Comparison of ENCODE assay signal across 8 cellular contexts in genomic region chr20:7285918-7286556, GRCh38.
DNase-seq lines count a peak whose midpoint lies in the region; ATAC-seq, FAIRE-seq and TF ChIP-seq lines count a peak whose summit lies in the region.

No MANE protein-coding gene starts in this region.

- peak; percentile 87 for TF ChIP-seq CTCF in LNCAP (IDR thresholded peaks at IDR 0.05)
- TF ChIP-seq CTCF in PC-3 (conservative IDR thresholded peaks at IDR 0.05; ENCODE audit: low read depth, low read length) = peak; percentile 95
- TF ChIP-seq CTCF in mammary epithelial cell (conservative IDR thresholded peaks at IDR 0.05 in 1 of 2, IDR thresholded peaks at IDR 0.05 in 1 of 2; ENCODE audit: extremely low read depth in 1 of 2, insufficient read depth in 1 of 2, low read depth in 1 of 2, low read length in 2 of 2) = peak; percentile 92 to 93
- peak; percentile 81 to 91 (median 87) for TF ChIP-seq CTCF in keratinocyte (optimal IDR thresholded peaks at IDR 0.05 in 1 of 3, IDR thresholded peaks at IDR 0.05 in 1 of 3, conservative IDR thresholded peaks at IDR 0.05 in 1 of 3; ENCODE audit: extremely low read depth in 1 of 3, insufficient read depth in 2 of 3, low read length in 3 of 3)

- H3K4me1 ChIP-seq in PC-3 (ENCODE audit: insufficient read depth, low read length) (no peaks in the 10 kb centered on the region), mammary epithelial cell (ENCODE audit: insufficient read depth, low read length) (no peaks in the 10 kb centered on the region), keratinocyte (ENCODE audit: control insufficient read depth, extremely low read depth, insufficient read depth, low read length) (no peaks in the 10 kb centered on the region)
- H3K4me1 ChIP-seq in effector memory CD4-positive, alpha-beta T cell (ENCODE audit: control insufficient read depth, insufficient read depth, low read length, poor library complexity, severe bottlenecking) = no peaks in the 10 kb centered on the region

- in situ Hi-C loops in mammary epithelial cell (cut with MboI; ENCODE audit: low sequenced_read_pairs in 2 of 2) = no loop called here

- H3K9me2 ChIP-seq in PC-3 (replicated peaks; ENCODE audit: low read length) = no peaks in the 10 kb centered on the region

- H3K4me2 ChIP-seq in PC-3 (ENCODE audit: low read length) (peak overlapping the region; percentile 4; the same call in 1 of the 2 replicates), mammary epithelial cell (ENCODE audit: insufficient read depth, low read depth, low read length) (no peak overlapping the region), keratinocyte (ENCODE audit: control insufficient read depth, extremely low read depth, insufficient read depth, low read depth, low read length) (peak overlapping the region; percentile 40)

- H3K27me3 ChIP-seq in PC-3 (ENCODE audit: low read length) = peaks cover 59% of the 10 kb centered on the region
- H3K27me3 ChIP-seq in mammary epithelial cell (ENCODE audit: insufficient read depth, low read length) = no peaks in the 10 kb centered on the region
- H3K27me3 ChIP-seq in keratinocyte (ENCODE audit: control insufficient read depth, extremely low read depth, insufficient read depth, low read length) = no peaks in the 10 kb centered on the region
- no peaks in the 10 kb centered on the region for H3K27me3 ChIP-seq in effector memory CD4-positive, alpha-beta T cell (replicated peaks; ENCODE audit: control insufficient read depth, insufficient read depth, low read length, poor library complexity, severe bottlenecking)

- H3K9ac ChIP-seq in PC-3 (ENCODE audit: low read length) (no peak overlapping the region), mammary epithelial cell (ENCODE audit: insufficient read depth, low read length) (no peak overlapping the region), keratinocyte (ENCODE audit: control insufficient read depth, extremely low read depth, insufficient read depth, low read length) (no peak overlapping the region)

- H3K36me3 ChIP-seq in PC-3 (ENCODE audit: low read depth, low read length) (no peaks in the 10 kb centered on the region), mammary epithelial cell (ENCODE audit: insufficient read depth, low read length) (no peaks in the 10 kb centered on the region), keratinocyte (ENCODE audit: control insufficient read depth in 2 of 2, extremely low read depth in 1 of 2, insufficient read depth in 2 of 2, low read length in 2 of 2) (no peaks in the 10 kb centered on the region)
- H3K36me3 ChIP-seq in effector memory CD4-positive, alpha-beta T cell (ENCODE audit: control insufficient read depth, insufficient read depth, low read length) = no peaks in the 10 kb centered on the region

- no peaks in the 10 kb centered on the region for H3K9me1 ChIP-seq in keratinocyte (ENCODE audit: control insufficient read depth, extremely low read depth, insufficient read depth, low read length)

- H3K79me2 ChIP-seq in PC-3 (ENCODE audit: low read length) (no peaks in the 10 kb centered on the region), mammary epithelial cell (ENCODE audit: insufficient read depth, low read length) (no peaks in the 10 kb centered on the region), keratinocyte (ENCODE audit: control insufficient read depth, insufficient read depth, low read length) (no peaks in the 10 kb centered on the region)

- 14% methylated on average over 9 of the region's 9 CpGs for WGBS in mammary epithelial cell (ENCODE audit: low coverage, missing lambda C conversion rate)

- H2AFZ ChIP-seq in PC-3 (ENCODE audit: low read length) (no peak overlapping the region), mammary epithelial cell (ENCODE audit: low read depth, low read length) (peak overlapping the region; percentile 68), keratinocyte (ENCODE audit: control insufficient read depth, low read length) (peak overlapping the region; percentile 58)

- CTCF ChIA-PET in PC-3 (lab: Charles Lee) (interaction anchor here (0.5 to 1.3 kb wide), 5 partner anchors 16 to 1203 kb away, joined by 3 to 10 read pairs (median 4); no protein-coding TSS in a partner anchor), mammary epithelial cell (lab: Charles Lee; ENCODE audit: low non-redundant PET) (interaction anchor here (0.5 to 0.7 kb wide), 7 partner anchors 16 to 1117 kb away, joined by 3 to 10 read pairs (median 3); no protein-coding TSS in a partner anchor)

- H4K20me1 ChIP-seq in PC-3 (ENCODE audit: low read length) (no peaks in the 10 kb centered on the region), mammary epithelial cell (ENCODE audit: insufficient read depth, low read length) (no peaks in the 10 kb centered on the region), keratinocyte (ENCODE audit: control insufficient read depth, extremely low read depth, insufficient read depth, low read length) (no peaks in the 10 kb centered on the region)

- BruUV-seq in PC-3 (replicated peaks; lab: Mats Ljungman, UMichigan) (no TSS peak), mammary epithelial cell (replicated peaks; lab: Mats Ljungman, UMichigan) (no TSS peak)

- intact Hi-C loops in PC-3 (cut with micrococcal nuclease) = loop anchor here (1.0 to 10.0 kb wide), 4 partner anchors 461 to 1144 kb away; partner anchors contain the start of gene BMP2
- intact Hi-C loops in mammary epithelial cell (cut with micrococcal nuclease) = loop anchor here (2.0 to 10.0 kb wide), 7 partner anchors 91 to 1021 kb away; partner anchors contain the start of gene BMP2

- no peak overlapping the region for H3K27ac ChIP-seq in PC-3 (ENCODE audit: low read length)
- H3K27ac ChIP-seq in mammary epithelial cell (ENCODE audit: insufficient read depth, low read depth, low read length) = no peak overlapping the region
- H3K27ac ChIP-seq in keratinocyte (ENCODE audit: control insufficient read depth, insufficient read depth, low read length) = no peak overlapping the region
- no peak overlapping the region for H3K27ac ChIP-seq in effector memory CD4-positive, alpha-beta T cell (ENCODE audit: insufficient read depth, low read length, poor library complexity, severe bottlenecking)

- H3K9me3 ChIP-seq in PC-3 (ENCODE audit: low read length) (no peaks in the 10 kb centered on the region), mammary epithelial cell (replicated peaks; ENCODE audit: insufficient read depth, low read length) (no peaks in the 10 kb centered on the region), keratinocyte (ENCODE audit: control insufficient read depth, low read depth, low read length) (no peaks in the 10 kb centered on the region)
- no peaks in the 10 kb centered on the region for H3K9me3 ChIP-seq in effector memory CD4-positive, alpha-beta T cell (ENCODE audit: control insufficient read depth, low read length)

- POLR2A ChIA-PET in PC-3 (lab: Charles Lee; ENCODE audit: unreplicated experiment) = no interaction called here

- peak; percentile 60 for DNase-seq in EH (ENCODE audit: low read depth)
- DNase-seq in PC-3 = peak; percentile 92
- peak; percentile 71 for DNase-seq in mammary epithelial cell
- peak; percentile 42 for DNase-seq in keratinocyte (ENCODE audit: low read depth, low spot score)
- peak; percentile 4 for DNase-seq in stimulated activated CD8-positive, alpha-beta memory T cell treated with anti-CD3 and anti-CD28 coated beads, Interleukin-4, amount 100 ng/mL, for 24 hours (ENCODE audit: low read depth)
- DNase-seq in effector memory CD4-positive, alpha-beta T cell = no peak

- dilution Hi-C loops in mammary epithelial cell (cut with HindIII; ENCODE audit: low sequenced_read_pairs) (no loop called here), keratinocyte (cut with MboI; ENCODE audit: extremely low pct_ligation_motif_present, low sequenced_read_pairs) (no loop called here)

- ATAC-seq in GM21381 (IDR thresholded peaks at IDR 0.05; ENCODE audit: unreplicated experiment) = peak; percentile 85
- ATAC-seq in PC-3 = peak; percentile 93

- FAIRE-seq in keratinocyte (lab: Jason Lieb, UNC) = peak; percentile 90

- no peak overlapping the region for H3K4me3 ChIP-seq in PC-3 (ENCODE audit: low read length)
- H3K4me3 ChIP-seq in mammary epithelial cell (replicated peaks in 1 of 3; ENCODE audit: insufficient read depth in 1 of 3, low read depth in 2 of 3, low read length in 3 of 3) = no peak overlapping the region
- H3K4me3 ChIP-seq in keratinocyte (ENCODE audit: control insufficient read depth in 2 of 3, extremely low read depth in 1 of 3, insufficient read depth in 2 of 3, low read depth in 1 of 3, low read length in 3 of 3) = no peak overlapping the region
- no peak overlapping the region for H3K4me3 ChIP-seq in effector memory CD4-positive, alpha-beta T cell (ENCODE audit: insufficient read depth, low read depth, low read length, poor library complexity, severe bottlenecking)

- no peaks in the 10 kb centered on the region for H3F3A ChIP-seq in PC-3 (ENCODE audit: low read length, unreplicated experiment)

Comparison
In these comparisons a context has a peak if more than half of its experiments do, and no peak if none do; other contexts are left out.
1. DNase-seq: peak in EH (single experiment), PC-3 (single experiment), mammary epithelial cell (single experiment), keratinocyte (single experiment) and stimulated activated CD8-positive, alpha-beta memory T cell treated with anti-CD3 and anti-CD28 coated beads, Interleukin-4, amount 100 ng/mL, for 24 hours (single experiment); none in effector memory CD4-positive, alpha-beta T cell (0 of 3).
2. Peak in every context shown above with its lines, with median percentiles within 50 percentile points of each other: CTCF ChIP-seq.